In genomic region chrX:80808160-80808735, GRCh38 we compare ENCODE assay signal across 8 cellular contexts. TPM values are rescaled to one million over a fixed set of nuclear protein-coding genes. Genes with fewer than 3 reads are reported as not detected.
DNase-seq lines count a peak whose midpoint lies in the region; ATAC-seq and TF ChIP-seq lines count a peak whose summit lies in the region.

No MANE protein-coding gene starts in this region.

- no peaks in the 10 kb centered on the region for H3K27me3 Mint-ChIP-seq in activated naive CD4-positive, alpha-beta T cell treated with anti-CD3 and anti-CD28 coated beads, Interleukin-2, amount 50 U/mL, for 24 hours

- 1 to 29% methylated on average over 23 to 24 of the region's 24 CpGs for WGBS in tibial nerve, 2 donors

- H3K27ac ChIP-seq in SK-N-MC, result 0 out of 2 replicates have a peak overlapping the region, but pooled peaks have one; percentile 2
- H3K27ac ChIP-seq in tibial nerve, result peak overlapping the region; percentile 73 to 91 (median 86)

- peak; percentile 63 for ATAC-seq in omental fat pad (ENCODE audit: low FRiP score)

- TF ChIP-seq CTCF in omental fat pad (IDR thresholded peaks at IDR 0.05), result no peak
- no peak for TF ChIP-seq CTCF in tibial nerve (IDR thresholded peaks at IDR 0.05)

- DNase-seq in ELR (ENCODE audit: low read depth) (peak; percentile 73), H7 (peak; percentile 72), M059J (ENCODE audit: low read depth) (peak; percentile 81), SK-N-MC (ENCODE audit: low read depth, low spot score) (no peak), glomerular visceral epithelial cell (ENCODE audit: extremely low spot score) (peak; percentile 75), omental fat pad (ENCODE audit: low spot score) (peak; percentile 62), tibial nerve (ENCODE audit: low spot score in 2 of 2) (peak; percentile 74 to 88)

- H3K27me3 ChIP-seq in H7 (ENCODE audit: control insufficient read depth, insufficient read depth, low read length), result no peaks in the 10 kb centered on the region
- H3K27me3 ChIP-seq in tibial nerve, result no peaks in the 10 kb centered on the region

- peak in 1 of 2 donors; percentile 58 for TF ChIP-seq EP300 in tibial nerve (IDR thresholded peaks at IDR 0.05)

- peak overlapping the region; percentile 61 for H3K9ac ChIP-seq in SK-N-MC (ENCODE audit: insufficient read length)

- H3K4me1 ChIP-seq in tibial nerve, result peaks cover 0 to 12% (median 0%) of the 10 kb centered on the region in 4 donors

- H3K27ac Mint-ChIP-seq in activated naive CD4-positive, alpha-beta T cell treated with anti-CD3 and anti-CD28 coated beads, Interleukin-2, amount 50 U/mL, for 24 hours, result peak overlapping the region; percentile 66

- H3K36me3 Mint-ChIP-seq in activated naive CD4-positive, alpha-beta T cell treated with anti-CD3 and anti-CD28 coated beads, Interleukin-2, amount 50 U/mL, for 24 hours, result no peaks in the 10 kb centered on the region

- H3K4me3 Mint-ChIP-seq in activated naive CD4-positive, alpha-beta T cell treated with anti-CD3 and anti-CD28 coated beads, Interleukin-2, amount 50 U/mL, for 24 hours, result peak overlapping the region; percentile 96

- H3K36me3 ChIP-seq in H7 (replicated peaks; ENCODE audit: control insufficient read depth, insufficient read depth, low read length), result no peaks in the 10 kb centered on the region
- no peaks in the 10 kb centered on the region for H3K36me3 ChIP-seq in SK-N-MC (ENCODE audit: insufficient read depth, low read length)
- no peaks in the 10 kb centered on the region for H3K36me3 ChIP-seq in tibial nerve

- no peak for TF ChIP-seq POLR2A in tibial nerve (IDR thresholded peaks at IDR 0.05)

- peaks cover 35% of the 10 kb centered on the region for H3K4me1 Mint-ChIP-seq in activated naive CD4-positive, alpha-beta T cell treated with anti-CD3 and anti-CD28 coated beads, Interleukin-2, amount 50 U/mL, for 24 hours

- H3K9me3 ChIP-seq in SK-N-MC (ENCODE audit: low read depth, low read length) (no peaks in the 10 kb centered on the region), tibial nerve (no peaks in the 10 kb centered on the region)

- H3K9me3 Mint-ChIP-seq in activated naive CD4-positive, alpha-beta T cell treated with anti-CD3 and anti-CD28 coated beads, Interleukin-2, amount 50 U/mL, for 24 hours, result no peaks in the 10 kb centered on the region

- peak overlapping the region; percentile 56 for H3K4me3 ChIP-seq in H7 (ENCODE audit: insufficient read depth, low read depth, low read length)
- peak overlapping the region; percentile 84 for H3K4me3 ChIP-seq in SK-N-MC
- H3K4me3 ChIP-seq in tibial nerve, result peak overlapping the region; percentile 47 to 81 (median 56)

RNA-seq across cellular contexts. Expression of gene BRWD3, which starts 1.4 kb away (rescaled TPM):
- total RNA-seq in H7 (2014; rRNA removed; shearing (Covaris generic)), result 8.0 and 19.5 TPM in 2 replicates
- 6.2 and 6.4 TPM in 2 replicates for total RNA-seq in M059J (2014; rRNA removed; shearing (Covaris generic))
- total RNA-seq in omental fat pad (10 to 100 TPM; 11.7 to 26.5 (median 16.0) TPM), tibial nerve (10 to 100 TPM; 24.6 to 39.6 (median 32.7) TPM)
